8 cellular contexts compared by ENCODE assay signal in the genomic region with DNA sequence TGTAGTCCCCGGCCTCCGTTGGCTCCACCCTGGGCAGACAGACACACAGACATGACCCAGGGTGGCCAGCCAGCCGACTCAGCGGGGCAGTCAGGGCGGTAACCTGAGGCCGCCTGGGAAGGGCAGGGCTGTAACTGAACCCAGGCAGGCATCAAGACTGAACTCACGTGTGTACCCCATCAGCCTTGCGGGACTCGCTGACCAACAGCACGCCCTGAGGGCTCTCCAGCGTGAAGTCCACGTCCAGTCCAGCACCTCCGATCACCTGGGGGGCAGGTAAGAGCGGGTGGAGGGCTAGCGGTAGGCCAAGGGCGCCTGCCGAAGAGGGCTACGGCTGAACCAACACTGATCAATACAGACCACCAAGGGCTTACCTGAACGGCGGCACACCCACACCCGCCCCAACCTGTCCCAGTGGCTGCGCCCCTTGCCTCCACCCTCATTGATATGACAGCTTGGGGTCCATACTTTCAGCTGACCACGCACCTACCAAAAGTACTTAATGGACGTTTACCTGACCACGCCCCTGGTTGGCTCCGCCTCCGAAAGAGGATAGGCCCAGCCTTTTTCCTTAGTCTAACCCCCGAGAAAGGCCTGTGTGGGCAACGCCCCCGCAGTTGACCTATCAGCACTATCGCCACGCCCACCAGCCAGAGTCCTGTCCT. TPM values are rescaled to one million over a fixed set of nuclear protein-coding genes. Genes with fewer than 3 reads are reported as not detected.
A peak's percentile ranks its signal among the peaks of the same experiment; 100 is the strongest.
DNase-seq lines count a peak whose midpoint lies in the region; ATAC-seq and TF ChIP-seq lines count a peak whose summit lies in the region.

No MANE protein-coding gene starts in this region.

- H3K4me1 Mint-ChIP-seq in T-helper 17 cell = peaks cover 8% of the 10 kb centered on the region

- H3K27ac ChIP-seq in gastroesophageal sphincter = peak overlapping the region; percentile 86 to 98 (median 98)
- peak overlapping the region; percentile 99 for H3K27ac ChIP-seq in psoas muscle

- no peak for TF ChIP-seq EP300 in gastroesophageal sphincter (IDR thresholded peaks at IDR 0.05)

- H3K36me3 ChIP-seq in gastroesophageal sphincter = peaks cover 0 to 40% of the 10 kb centered on the region in 2 donors
- peaks cover 0 to 44% of the 10 kb centered on the region in 2 donors for H3K36me3 ChIP-seq in psoas muscle (ENCODE audit: insufficient read depth in 1 of 2, low read depth in 1 of 2)

- in situ Hi-C loops in ACHN (cut with HindIII; ENCODE audit: low pct_ligation_motif_present, low pct_unique_long_range_greater_than_20kb, low sequenced_read_pairs) = no loop called here

- H3K9me3 ChIP-seq in T-helper 17 cell (ENCODE audit: control insufficient read depth, low read length, poor library complexity, severe bottlenecking) (no peaks in the 10 kb centered on the region), gastroesophageal sphincter (peaks cover 0 to 8% (median 0%) of the 10 kb centered on the region in 3 donors), psoas muscle (peaks cover 5% of the 10 kb centered on the region)

- 10 to 17% methylated on average over 9 to 11 of the region's 32 CpGs for WGBS in gastroesophageal sphincter (ENCODE audit: low coverage in 1 of 2), 2 donors
- WGBS in psoas muscle, 3 donors = 34 to 39% (median 37%) methylated on average over 30 to 32 of the region's 32 CpGs

- H3K27ac Mint-ChIP-seq in T-helper 17 cell = peak overlapping the region; percentile 96

- no peaks in the 10 kb centered on the region for H3K27me3 Mint-ChIP-seq in T-helper 17 cell

- H3K4me1 ChIP-seq in gastroesophageal sphincter = peaks cover 0 to 18% (median 0%) of the 10 kb centered on the region in 3 donors
- peaks cover 7% of the 10 kb centered on the region for H3K4me1 ChIP-seq in psoas muscle

- peak overlapping the region; percentile 95 for H3K4me3 Mint-ChIP-seq in T-helper 17 cell

- no peaks in the 10 kb centered on the region for H3K36me3 Mint-ChIP-seq in T-helper 17 cell (ENCODE audit: low read depth)

- intact Hi-C loops in psoas muscle (cut with DNase I) = no loop called here

- H3K4me3 ChIP-seq in gastroesophageal sphincter = peak overlapping the region; percentile 31 to 84
- H3K4me3 ChIP-seq in psoas muscle = peak overlapping the region; percentile 84

- H3K27me3 ChIP-seq in gastroesophageal sphincter (no peaks in the 10 kb centered on the region), psoas muscle (ENCODE audit: insufficient read depth in 3 of 3, low read length in 2 of 3) (no peaks in the 10 kb centered on the region)

- ATAC-seq in T-helper 17 cell = no peak
- no peak for ATAC-seq in gastroesophageal sphincter
- peak; percentile 0 to 22 (median 0) for ATAC-seq in psoas muscle
- no peak for ATAC-seq in HG02981 (IDR thresholded peaks at IDR 0.05; ENCODE audit: unreplicated experiment)
- ATAC-seq in HG03521 (IDR thresholded peaks at IDR 0.05; ENCODE audit: unreplicated experiment) = no peak

- TF ChIP-seq POLR2A in gastroesophageal sphincter (IDR thresholded peaks at IDR 0.05) = no peak

- peak; percentile 31 for DNase-seq in NCI-H2227 (lab: John Stamatoyannopoulos, UW; ENCODE audit: unreplicated experiment)
- no peak for DNase-seq in NCI-H2227 treated with DMSO at 0.1 percent for 48 hours (lab: John Stamatoyannopoulos, UW)
- DNase-seq in T-helper 17 cell = no peak
- peak; percentile 49 to 77 for DNase-seq in psoas muscle
- no peak for DNase-seq in ACHN

- TF ChIP-seq CTCF in gastroesophageal sphincter (IDR thresholded peaks at IDR 0.05) (no peak), psoas muscle (IDR thresholded peaks at IDR 0.05) (no peak)

RNA-seq across cellular contexts. Expression of gene TMED1, which starts 0.8 kb away (rescaled TPM):
- total RNA-seq in T-helper 17 cell (10 to 100 TPM in 1 of 2 donors, 1 to 10 TPM in 1; 8.7 to 10.5 TPM), gastroesophageal sphincter (10 to 100 TPM; 15.4 to 36.9 (median 31.7) TPM), psoas muscle (10 to 100 TPM; 30.1 to 37.5 (median 34.2) TPM)
- 10 to 100 TPM; 54.4 to 79.3 (median 57.6) TPM for polyA plus RNA-seq in psoas muscle

RNA-seq across cellular contexts. Expression of gene C19orf38, which starts 13.0 kb away (rescaled TPM):
- total RNA-seq in T-helper 17 cell = 1 to 10 TPM; 1.6 to 2.2 TPM
- total RNA-seq in gastroesophageal sphincter = 1 to 10 TPM in 2 of 4 donors, under 1 TPM in 1, not detected in 1; 0.89 to 3.1 (median 2.1) TPM
- 1 to 10 TPM in 3 of 4 donors, under 1 TPM in 1; 0.30 to 1.8 (median 1.4) TPM for total RNA-seq in psoas muscle
- 1 to 10 TPM; 1.0 to 2.9 (median 1.3) TPM for polyA plus RNA-seq in psoas muscle

RNA-seq across cellular contexts. Expression of gene CARM1, which starts 36.1 kb away (rescaled TPM):
- total RNA-seq in T-helper 17 cell (10 to 100 TPM; 22.9 to 24.3 TPM), gastroesophageal sphincter (10 to 100 TPM; 17.0 to 37.1 (median 18.8) TPM), psoas muscle (100 to 1,000 TPM in 2 of 4 donors, 10 to 100 TPM in 2; 59.1 to 105 (median 88.6) TPM)
- polyA plus RNA-seq in psoas muscle = 100 to 1,000 TPM in 1 of 3 donors, 10 to 100 TPM in 2; 61.1 to 110 (median 94.7) TPM

Comparison
In these comparisons a context has a peak if more than half of its experiments do, and no peak if none do; other contexts are left out.
1. DNase-seq: peak in NCI-H2227 (single experiment) and psoas muscle (2 of 2); none in NCI-H2227 treated with DMSO at 0.1 percent for 48 hours (single experiment), T-helper 17 cell (0 of 3) and ACHN (single experiment).
2. ATAC-seq: peak in psoas muscle (4 of 4); none in T-helper 17 cell (single experiment), gastroesophageal sphincter (single experiment), HG02981 (single experiment) and HG03521 (single experiment).